In genomic region chr7:29091121-29091601, GRCh38 we compare ENCODE assay signal across 9 cellular contexts. TPM values are rescaled to one million over a fixed set of nuclear protein-coding genes. Genes with fewer than 3 reads are reported as not detected.
DNase-seq lines count a peak whose midpoint lies in the region; FAIRE-seq and TF ChIP-seq lines count a peak whose summit lies in the region.
"Had no signal": no experiment of that assay in that cellular context is flagged by ENCODE, and none has a peak within 500 bp of the region (broad histone marks: within the 10 kb centered on the region; RNA-seq: fewer than 3 reads in every experiment).

No MANE protein-coding gene starts in this region.

- H3K9me3 Mint-ChIP-seq in IgD-negative memory B cell = peaks cover 0 to 2% (median 0%) of the 10 kb centered on the region in 3 donors

- WGBS in esophagus muscularis mucosa = 13% methylated on average over 8 of the region's 8 CpGs
- 32 to 51% methylated on average over 8 of the region's 8 CpGs for WGBS in sigmoid colon, 2 donors

- TF ChIP-seq POLR2A in esophagus muscularis mucosa (IDR thresholded peaks at IDR 0.05; ENCODE audit: low read depth) (no peak), sigmoid colon (IDR thresholded peaks at IDR 0.05) (no peak)

- H3K4me3 Mint-ChIP-seq in IgD-negative memory B cell = peak overlapping the region in 3 of 4 donors; percentile 9 to 70 (median 61)

- H3K4me3 ChIP-seq in esophagus muscularis mucosa (peak overlapping the region; percentile 31 to 48 (median 42)), sigmoid colon (peak overlapping the region; percentile 11 to 43 (median 23))

- FAIRE-seq in RCC 7860 (lab: Jason Lieb, UNC) = no peak
- FAIRE-seq: TTC549 had no signal

- TF ChIP-seq EP300 in esophagus muscularis mucosa (IDR thresholded peaks at IDR 0.05) (no peak), sigmoid colon (IDR thresholded peaks at IDR 0.05) (no peak)

- H3K27ac ChIP-seq in esophagus muscularis mucosa (replicated peaks in 1 of 4) = peak overlapping the region; percentile 66 to 71 (median 66)
- peak overlapping the region; percentile 44 to 68 (median 60) for H3K27ac ChIP-seq in sigmoid colon

- DNase-seq in NCI-H748 (lab: John Stamatoyannopoulos, UW; ENCODE audit: unreplicated experiment) = peak; percentile 26
- no peak for DNase-seq in NCI-H748 treated with DMSO at 0.1 percent for 48 hours (lab: John Stamatoyannopoulos, UW)
- no peak for DNase-seq in esophagus muscularis mucosa (ENCODE audit: extremely low spot score)
- DNase-seq in sigmoid colon = no peak
- no peak for DNase-seq in RCC 7860 (ENCODE audit: low spot score)
- DNase-seq in stimulated activated CD4-positive, alpha-beta T cell treated with anti-CD3 and anti-CD28 coated beads, Interleukin-4, amount 100 ng/mL, for 4 hours = no peak
- no peak for DNase-seq in NK-92 treated with Interleukin-12 subunit alpha and Interleukin-12 subunit beta, amount 100 ng/mL, for 24 hours (lab: John Stamatoyannopoulos, UW)

- H3K4me1 ChIP-seq in esophagus muscularis mucosa (peaks cover 9 to 34% (median 19%) of the 10 kb centered on the region in 4 donors), sigmoid colon (peaks cover 0 to 19% (median 16%) of the 10 kb centered on the region in 4 donors)

- H3K9me3 ChIP-seq in esophagus muscularis mucosa (no peaks in the 10 kb centered on the region), sigmoid colon (no peaks in the 10 kb centered on the region)

- H3K36me3 Mint-ChIP-seq in IgD-negative memory B cell = no peaks in the 10 kb centered on the region

- peak overlapping the region in 1 of 3 donors; percentile 57 for H3K27ac Mint-ChIP-seq in IgD-negative memory B cell

- peaks cover 0 to 8% (median 0%) of the 10 kb centered on the region in 4 donors for H3K27me3 ChIP-seq in esophagus muscularis mucosa
- H3K27me3 ChIP-seq in sigmoid colon = no peaks in the 10 kb centered on the region

- H3K27me3 Mint-ChIP-seq in IgD-negative memory B cell = peaks cover 27% of the 10 kb centered on the region

- TF ChIP-seq CTCF in esophagus muscularis mucosa (IDR thresholded peaks at IDR 0.05) (no peak), sigmoid colon (IDR thresholded peaks at IDR 0.05) (no peak)

- intact Hi-C loops in esophagus muscularis mucosa (cut with DNase I) (no loop called here), sigmoid colon (cut with DNase I) (no loop called here)

- H3K36me3 ChIP-seq in esophagus muscularis mucosa (peaks cover 0 to 5% (median 0%) of the 10 kb centered on the region in 4 donors), sigmoid colon (no peaks in the 10 kb centered on the region)

- H3K4me1 Mint-ChIP-seq in IgD-negative memory B cell = peaks cover 0 to 11% (median 10%) of the 10 kb centered on the region in 3 donors

RNA-seq across cellular contexts. Expression of gene CPVL, which starts 55.2 kb away (rescaled TPM):
- polyA plus RNA-seq in IgD-negative memory B cell (1.6 TPM), sigmoid colon (10 to 100 TPM in 2 of 3 donors, 1 to 10 TPM in 1; 5.4 to 38.8 (median 15.5) TPM)
- total RNA-seq in esophagus muscularis mucosa (10 to 100 TPM in 2 of 4 donors, 1 to 10 TPM in 2; 8.0 to 28.5 (median 11.3) TPM), sigmoid colon (10 to 100 TPM in 3 of 4 donors, 1 to 10 TPM in 1; 6.6 to 23.7 (median 21.2) TPM)
